ENCODE assay signal across 21 cellular contexts in the genomic region with DNA sequence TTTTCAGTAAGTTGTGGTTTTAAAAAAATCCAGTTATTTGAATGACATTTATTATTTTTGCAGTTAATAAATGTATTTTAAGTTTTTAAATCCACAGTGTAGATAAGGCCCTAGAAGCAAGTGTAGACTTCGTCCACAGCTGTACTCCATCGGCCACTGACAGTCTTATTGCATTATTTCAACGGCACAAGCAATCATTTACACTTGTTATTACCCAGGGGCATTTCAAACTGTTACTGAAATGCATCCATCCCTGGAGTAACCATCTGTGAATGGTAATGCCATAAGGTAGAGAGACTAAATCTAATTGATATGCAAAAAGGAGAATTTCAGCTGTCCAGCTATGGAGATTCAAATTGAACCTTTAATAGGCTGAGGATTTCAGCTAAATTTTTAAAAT. TPM values are rescaled to one million over a fixed set of nuclear protein-coding genes. Genes with fewer than 3 reads are reported as not detected.
DNase-seq lines count a peak whose midpoint lies in the region; ATAC-seq and TF ChIP-seq lines count a peak whose summit lies in the region.
"Had no signal": no experiment of that assay in that cellular context is flagged by ENCODE, and none has a peak within 500 bp of the region (broad histone marks: within the 10 kb centered on the region; RNA-seq: fewer than 3 reads in every experiment).

No MANE protein-coding gene starts in this region.

- peak overlapping the region; percentile 14 for H3K27ac ChIP-seq in HUES48 (ENCODE audit: low read depth, low read length)
- peak overlapping the region in 1 of 2 experiments; percentile 67; a peak in 2 of 4 replicates for H3K27ac ChIP-seq in SK-N-SH (ENCODE audit: low read depth in 2 of 2, low read length in 1 of 2)
- H3K27ac ChIP-seq: BLaER1, Peyer's patch had no signal

- H3K4me1 ChIP-seq in HUES48 (ENCODE audit: control insufficient read depth, insufficient read depth, low read length) (peaks cover 36% of the 10 kb centered on the region), SK-N-SH (ENCODE audit: control insufficient read depth in 1 of 2, insufficient read depth in 2 of 2, low read depth in 1 of 2, low read length in 1 of 2) (peaks cover 0 to 30% of the 10 kb centered on the region in 2 experiments; a peak in 2 of 4 replicates)
- H3K4me1 ChIP-seq: Peyer's patch had no signal

- POLR2A ChIA-PET in SK-N-SH (lab: Yijun Ruan, JAX) = interaction anchor here (1.5 kb wide), 1 partner anchor 49 kb away, joined by 3 read pairs; the partner anchor contains the start of gene BICD1

- H3K9ac ChIP-seq in HUES48 (ENCODE audit: low read depth, low read length) (no peak overlapping the region), SK-N-SH (no peak overlapping the region)
- H3K9ac ChIP-seq: BLaER1 had no signal

- H3K79me2 ChIP-seq in SK-N-SH (ENCODE audit: insufficient read depth) = peaks cover 4% of the 10 kb centered on the region; the same call in 1 of the 2 replicates

- no peaks in the 10 kb centered on the region for H3F3A ChIP-seq in SK-N-SH (replicated peaks; ENCODE audit: insufficient read depth)

- CTCF ChIA-PET in SK-N-SH (lab: Yijun Ruan, JAX) = interaction anchor here (0.9 to 1.5 kb wide), 5 partner anchors 27 to 144 kb away, joined by 3 to 4 read pairs (median 3); no protein-coding TSS in a partner anchor

- H3K27me3 ChIP-seq in HUES48 (ENCODE audit: control insufficient read depth, insufficient read depth, low read length) (no peaks in the 10 kb centered on the region), SK-N-SH (ENCODE audit: insufficient read depth) (no peaks in the 10 kb centered on the region)
- H3K27me3 ChIP-seq: BLaER1, Peyer's patch had no signal

- H3K4me2 ChIP-seq in SK-N-SH = no peak overlapping the region
- H3K4me2 ChIP-seq: BLaER1 had no signal

- DNase-seq in NCI-H524 (lab: John Stamatoyannopoulos, UW) (peak; percentile 71 to 93), SK-N-SH (peak; percentile 62), left kidney (ENCODE audit: low read depth, low spot score) (peak; percentile 62), T1000 (lab: John Stamatoyannopoulos, UW) (no peak)
- DNase-seq: CD4-positive, alpha-beta memory T cell; H7; HFFc6; KG1; NCI-H1417 treated with DMSO at 0.1 percent for 48 hours; NCI-H2029 treated with DMSO at 0.1 percent for 48 hours; NCI-H510A treated with DMSO at 0.1 percent for 48 hours; NK-92 treated with Interleukin-12 subunit alpha and Interleukin-12 subunit beta, amount 100 ng/mL, for 24 hours; Peyer's patch; T-helper 1 cell; T-helper 9 cell had no signal

- WGBS in SK-N-SH (ENCODE audit: low lambda C conversion rate) = 69% methylated on average over 3 of the region's 3 CpGs

- peak; percentile 1; the same call in 1 of the 2 replicates for TF ChIP-seq RAD21 in SK-N-SH (IDR thresholded peaks at IDR 0.05; ENCODE audit: low read length)

- peak in 1 of 2 experiments; percentile 74; a peak in 1 of 4 replicates for TF ChIP-seq EP300 in SK-N-SH (IDR thresholded peaks at IDR 0.05; ENCODE audit: borderline replicate concordance in 1 of 2, low read depth in 1 of 2, low read length in 1 of 2)

- no peaks in the 10 kb centered on the region for H3K9me2 ChIP-seq in SK-N-SH

- H3K36me3 ChIP-seq in HUES48 (ENCODE audit: control insufficient read depth, insufficient read depth, low read length) (peaks cover 28% of the 10 kb centered on the region), SK-N-SH (replicated peaks in 1 of 2; ENCODE audit: control insufficient read depth in 1 of 2, insufficient read depth in 2 of 2, low read length in 1 of 2) (peaks cover 0 to 3% of the 10 kb centered on the region in 2 experiments)
- H3K36me3 ChIP-seq: Peyer's patch had no signal

- no peaks in the 10 kb centered on the region for H3K9me3 ChIP-seq in HUES48 (ENCODE audit: control insufficient read depth, insufficient read depth, low read length)
- no peaks in the 10 kb centered on the region for H3K9me3 ChIP-seq in SK-N-SH
- H3K9me3 ChIP-seq: BLaER1, Peyer's patch had no signal

- no peak overlapping the region for H3K4me3 ChIP-seq in HUES48 (ENCODE audit: low read depth, low read length)
- H3K4me3 ChIP-seq in SK-N-SH (ENCODE audit: low read depth in 2 of 2, low read length in 1 of 2) = no peak overlapping the region
- H3K4me3 ChIP-seq: BLaER1, Peyer's patch had no signal

- no peaks in the 10 kb centered on the region for H4K20me1 ChIP-seq in SK-N-SH (ENCODE audit: insufficient read depth)

- H2AFZ ChIP-seq in SK-N-SH (ENCODE audit: low read depth) = no peak overlapping the region

- ATAC-seq in HG02623 (IDR thresholded peaks at IDR 0.05; ENCODE audit: unreplicated experiment) (no peak), HG03159 (IDR thresholded peaks at IDR 0.05; ENCODE audit: unreplicated experiment) (no peak), GM21526 (IDR thresholded peaks at IDR 0.05; ENCODE audit: low FRiP score, unreplicated experiment) (no peak)
- ATAC-seq: HepG2 had no signal

- TF ChIP-seq CTCF in SK-N-SH (IDR thresholded peaks at IDR 0.05) = no peak

TF ChIP-seq in SK-N-SH, 30 proteins besides CTCF, POLR2A, EP300 and RAD21:
- TF ChIP-seq GATA2 (CRISPR knock-in tag; IDR thresholded peaks at IDR 0.05) (peak; percentile 59), CHD2 (IDR thresholded peaks at IDR 0.05; ENCODE audit: low read length, partially characterized antibody) (peak; percentile 58), RCOR1 (IDR thresholded peaks at IDR 0.05; ENCODE audit: low read length) (peak; percentile 79), FOXJ3 (CRISPR knock-in tag; IDR thresholded peaks at IDR 0.05) (0 out of 2 replicates have a peak, but pooled peaks have one; percentile 34), REST (IDR thresholded peaks at IDR 0.05; ENCODE audit: low read depth, low read length) (no peak)

RNA-seq across cellular contexts. Expression of gene BICD1, which starts 48.4 kb away (rescaled TPM):
- 12.1 and 13.2 TPM in 2 replicates for polyA plus RNA-seq in SK-N-SH (2012; rRNA removed)
- polyA plus RNA-seq in SK-N-SH (2012; cell fraction: cytosol; rRNA removed) = 11.8 and 12.8 TPM in 2 replicates
- 37.6 and 42.3 TPM in 2 replicates for polyA plus RNA-seq in SK-N-SH (2012; cell fraction: nucleus; rRNA removed)
